33 cellular contexts compared by ENCODE assay signal in the genomic region with DNA sequence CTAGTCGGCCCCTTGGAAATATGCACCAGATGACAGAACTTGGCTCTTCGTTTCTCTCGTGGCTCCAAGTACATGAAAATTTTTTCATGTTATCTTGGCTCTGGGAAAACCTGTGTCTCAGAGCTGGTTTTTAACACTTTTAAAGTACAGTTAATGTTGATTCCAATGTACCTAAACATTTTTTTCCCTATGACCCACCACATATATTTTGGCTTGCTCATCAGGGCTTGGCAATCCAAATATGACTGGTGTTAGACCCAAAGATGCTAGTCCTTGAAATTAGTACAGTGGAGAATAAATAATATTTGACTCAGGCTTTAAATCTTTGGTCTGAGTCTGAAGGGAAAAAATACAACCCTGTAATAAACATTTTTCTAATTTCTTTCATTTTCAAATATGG. TPM values are rescaled to one million over a fixed set of nuclear protein-coding genes. Genes with fewer than 3 reads are reported as not detected.
A peak's percentile ranks its signal among the peaks of the same experiment; 100 is the strongest.
DNase-seq lines count a peak whose midpoint lies in the region; ATAC-seq and TF ChIP-seq lines count a peak whose summit lies in the region.
"Had no signal": no experiment of that assay in that cellular context is flagged by ENCODE, and none has a peak within 500 bp of the region (broad histone marks: within the 10 kb centered on the region; RNA-seq: fewer than 3 reads in every experiment).

No MANE protein-coding gene starts in this region.

- peak; percentile 54 for DNase-seq in A172 (ENCODE audit: low spot score)
- DNase-seq in HFFc6 = peak; percentile 29
- DNase-seq in amniotic epithelial cell (ENCODE audit: low read depth) = peak; percentile 32
- peak; percentile 14 to 26 for DNase-seq in foreskin fibroblast
- DNase-seq in activated T-helper 1 cell treated with anti-CD3 and anti-CD28 coated beads, Interleukin-12 subunit alpha, Interleukin-12 subunit beta, Interleukin-2, Interleukin-4 antibody, amounts not matched to agents 30 ng/mL and 10 ng/mL and 1 ng/mL, durations not matched to agents 14 hours and 24 hours and 36 hours (ENCODE audit: low spot score) = no peak
- no peak for DNase-seq in NCI-H82 (lab: John Stamatoyannopoulos, UW)
- no peak for DNase-seq in body of pancreas
- DNase-seq: activated CD4-positive, alpha-beta T cell treated with anti-CD3 and anti-CD28 coated beads, Interleukin-2, amount 10 ng/mL, durations not matched to agents 7 days and 5 days; activated effector memory CD4-positive, alpha-beta T cell treated with anti-CD3 and anti-CD28 coated beads, Interleukin-2, amount 50 U/mL, for 16 hours; activated T-cell treated with anti-CD3 and anti-CD28 coated beads, Interleukin-2, amount 50 U/mL, for 1 hour; aorta; CD4-positive, alpha-beta T cell; central memory CD4-positive, alpha-beta T cell; endodermal cell; MV-4-11; NCI-H146; NCI-H446 treated with DMSO at 0.1 percent for 48 hours; nephron progenitor cell; ovary; stimulated activated CD4-positive, alpha-beta T cell treated with anti-CD3 and anti-CD28 coated beads, Interleukin-2, amount 100 ng/mL, for 24 hours; stimulated activated naive CD8-positive, alpha-beta T cell treated with anti-CD3 and anti-CD28 coated beads, Interleukin-15, Interleukin-2, amounts not matched to agents 100 U/mL and 50 U/mL, for 24 hours; T-cell; upper lobe of right lung had no signal

- peaks cover 21% of the 10 kb centered on the region for H3K4me1 ChIP-seq in body of pancreas

- WGBS in body of pancreas, 2 donors = 76 to 91% methylated on average over 3 of the region's 3 CpGs

- H3K9me3 ChIP-seq in body of pancreas = no peaks in the 10 kb centered on the region
- H3K9me3 ChIP-seq: esophagus muscularis mucosa, gastroesophageal sphincter, ovary, upper lobe of right lung had no signal

- no peak for TF ChIP-seq POLR2A in body of pancreas (IDR thresholded peaks at IDR 0.05)

- intact Hi-C loops in activated T-helper 1 cell treated with anti-CD3 and anti-CD28 coated beads, Interleukin-12 subunit alpha, Interleukin-12 subunit beta, Interleukin-2, Interleukin-4 antibody, amounts not matched to agents 30 ng/mL and 10 ng/mL and 1 ng/mL, durations not matched to agents 14 hours and 24 hours and 36 hours (cut with micrococcal nuclease) = no loop called here
- intact Hi-C loops in body of pancreas (cut with DNase I) = no loop called here

- ATAC-seq in body of pancreas (no peak), HG03175 (IDR thresholded peaks at IDR 0.05; ENCODE audit: unreplicated experiment) (no peak)
- ATAC-seq: gastroesophageal sphincter; stimulated activated naive CD8-positive, alpha-beta T cell treated with anti-CD3 and anti-CD28 coated beads, Interleukin-15, Interleukin-2, amounts not matched to agents 100 U/mL and 50 U/mL, for 24 hours; T-cell; upper lobe of right lung had no signal

- H3K36me3 ChIP-seq in body of pancreas (replicated peaks in 1 of 2; ENCODE audit: insufficient read depth in 1 of 2, low read depth in 2 of 2) = no peaks in the 10 kb centered on the region
- H3K36me3 ChIP-seq: esophagus muscularis mucosa, gastroesophageal sphincter, ovary, upper lobe of right lung had no signal

- H3K27ac Mint-ChIP-seq in HFFc6 = peak overlapping the region; percentile 44
- H3K27ac Mint-ChIP-seq in activated T-helper 1 cell treated with anti-CD3 and anti-CD28 coated beads, Interleukin-12 subunit alpha, Interleukin-12 subunit beta, Interleukin-2, Interleukin-4 antibody, amounts not matched to agents 30 ng/mL and 10 ng/mL and 1 ng/mL, durations not matched to agents 14 hours and 24 hours and 36 hours = no peak overlapping the region
- H3K27ac Mint-ChIP-seq: activated CD4-positive, alpha-beta T cell treated with anti-CD3 and anti-CD28 coated beads, Interleukin-2, amount 10 ng/mL, durations not matched to agents 7 days and 5 days; activated naive CD8-positive, alpha-beta T cell; CD4-positive, alpha-beta T cell; dendritic cell treated with granulocyte-macrophage colony-stimulating factor and Interleukin-4, amounts not matched to agents 40 ng/mL and 50 ng/mL, for 4 days; endodermal cell; nephron progenitor cell; T-cell had no signal

- H3K27me3 ChIP-seq in body of pancreas = no peaks in the 10 kb centered on the region
- H3K27me3 ChIP-seq: esophagus muscularis mucosa, gastroesophageal sphincter, hepatocyte, ovary, upper lobe of right lung had no signal

- H3K4me1 Mint-ChIP-seq in HFFc6 (ENCODE audit: low read depth) = peaks cover 69% of the 10 kb centered on the region
- H3K4me1 Mint-ChIP-seq in activated T-helper 1 cell treated with anti-CD3 and anti-CD28 coated beads, Interleukin-12 subunit alpha, Interleukin-12 subunit beta, Interleukin-2, Interleukin-4 antibody, amounts not matched to agents 30 ng/mL and 10 ng/mL and 1 ng/mL, durations not matched to agents 14 hours and 24 hours and 36 hours (ENCODE audit: low read depth) = no peaks in the 10 kb centered on the region
- H3K4me1 Mint-ChIP-seq: activated CD4-positive, alpha-beta T cell treated with anti-CD3 and anti-CD28 coated beads, Interleukin-2, amount 10 ng/mL, durations not matched to agents 7 days and 5 days; endodermal cell; T-cell had no signal

- TF ChIP-seq CTCF in HFFc6 (IDR thresholded peaks at IDR 0.05) = no peak
- TF ChIP-seq CTCF in foreskin fibroblast (IDR thresholded peaks at IDR 0.05; ENCODE audit: low read depth, low read length) = no peak
- TF ChIP-seq CTCF in body of pancreas (IDR thresholded peaks at IDR 0.05) = no peak

- no peak overlapping the region for H3K4me3 ChIP-seq in foreskin fibroblast (ENCODE audit: low read depth in 1 of 2, low read length in 2 of 2)
- no peak overlapping the region for H3K4me3 ChIP-seq in body of pancreas
- H3K4me3 ChIP-seq: esophagus muscularis mucosa, gastroesophageal sphincter, hepatocyte, ovary, upper lobe of right lung had no signal

- no peak overlapping the region; the same call in 1 of the 2 replicates for H3K4me3 Mint-ChIP-seq in HFFc6
- H3K4me3 Mint-ChIP-seq in activated T-helper 1 cell treated with anti-CD3 and anti-CD28 coated beads, Interleukin-12 subunit alpha, Interleukin-12 subunit beta, Interleukin-2, Interleukin-4 antibody, amounts not matched to agents 30 ng/mL and 10 ng/mL and 1 ng/mL, durations not matched to agents 14 hours and 24 hours and 36 hours = no peak overlapping the region
- H3K4me3 Mint-ChIP-seq: activated CD4-positive, alpha-beta T cell treated with anti-CD3 and anti-CD28 coated beads, Interleukin-2, amount 10 ng/mL, durations not matched to agents 7 days and 5 days; activated naive CD8-positive, alpha-beta T cell; CD4-positive, alpha-beta T cell; dendritic cell treated with granulocyte-macrophage colony-stimulating factor and Interleukin-4, amounts not matched to agents 40 ng/mL and 50 ng/mL, for 4 days; endodermal cell; nephron progenitor cell; T-cell had no signal

- H3K9me3 Mint-ChIP-seq in HFFc6 = no peaks in the 10 kb centered on the region
- no peaks in the 10 kb centered on the region for H3K9me3 Mint-ChIP-seq in activated T-helper 1 cell treated with anti-CD3 and anti-CD28 coated beads, Interleukin-12 subunit alpha, Interleukin-12 subunit beta, Interleukin-2, Interleukin-4 antibody, amounts not matched to agents 30 ng/mL and 10 ng/mL and 1 ng/mL, durations not matched to agents 14 hours and 24 hours and 36 hours
- H3K9me3 Mint-ChIP-seq: activated CD4-positive, alpha-beta T cell treated with anti-CD3 and anti-CD28 coated beads, Interleukin-2, amount 10 ng/mL, durations not matched to agents 7 days and 5 days; CD4-positive, alpha-beta T cell; dendritic cell treated with granulocyte-macrophage colony-stimulating factor and Interleukin-4, amounts not matched to agents 40 ng/mL and 50 ng/mL, for 4 days had no signal

- H3K27ac ChIP-seq in body of pancreas = no peak overlapping the region
- H3K27ac ChIP-seq: hepatocyte, KMS-11, ovary, RWPE1, upper lobe of right lung had no signal

- no peaks in the 10 kb centered on the region for H3K27me3 Mint-ChIP-seq in HFFc6 (ENCODE audit: insufficient read depth)
- peaks cover 14% of the 10 kb centered on the region for H3K27me3 Mint-ChIP-seq in activated T-helper 1 cell treated with anti-CD3 and anti-CD28 coated beads, Interleukin-12 subunit alpha, Interleukin-12 subunit beta, Interleukin-2, Interleukin-4 antibody, amounts not matched to agents 30 ng/mL and 10 ng/mL and 1 ng/mL, durations not matched to agents 14 hours and 24 hours and 36 hours (ENCODE audit: insufficient read depth)
- H3K27me3 Mint-ChIP-seq: dendritic cell treated with granulocyte-macrophage colony-stimulating factor and Interleukin-4, amounts not matched to agents 40 ng/mL and 50 ng/mL, for 4 days had no signal

- peaks cover 5% of the 10 kb centered on the region; the same call in 1 of the 2 replicates for H3K36me3 Mint-ChIP-seq in HFFc6 (ENCODE audit: low read depth)
- no peaks in the 10 kb centered on the region for H3K36me3 Mint-ChIP-seq in activated T-helper 1 cell treated with anti-CD3 and anti-CD28 coated beads, Interleukin-12 subunit alpha, Interleukin-12 subunit beta, Interleukin-2, Interleukin-4 antibody, amounts not matched to agents 30 ng/mL and 10 ng/mL and 1 ng/mL, durations not matched to agents 14 hours and 24 hours and 36 hours (ENCODE audit: low read depth)
- H3K36me3 Mint-ChIP-seq: activated naive CD8-positive, alpha-beta T cell; T-cell had no signal

RNA-seq across cellular contexts. Expression of a gene that starts 15.5 kb away (rescaled TPM):
- 136 and 177 TPM in 2 replicates for total RNA-seq in A172 (2014; rRNA removed; shearing (Covaris generic))
- total RNA-seq in HFFc6 (2021; fragmentation: NEBNext Ultra II Directional; extraction: Animal tissue kit (Norgen Biotek cat#: 25700)) = 10 to 100 TPM in 4 of 6 experiments, 1 to 10 TPM in 2; 3.1 to 15.9 (median 14.5) TPM
- total RNA-seq in activated T-helper 1 cell treated with anti-CD3 and anti-CD28 coated beads, Interleukin-12 subunit alpha, Interleukin-12 subunit beta, Interleukin-2, Interleukin-4 antibody, amounts not matched to agents 30 ng/mL and 10 ng/mL and 1 ng/mL, durations not matched to agents 14 hours and 24 hours and 36 hours = not detected in 2 replicates
- total RNA-seq in body of pancreas = 10 to 100 TPM; 10.9 to 15.8 TPM
- total RNA-seq: activated CD4-positive, alpha-beta T cell treated with anti-CD3 and anti-CD28 coated beads, Interleukin-2, amount 10 ng/mL, durations not matched to agents 7 days and 5 days; activated CD8-positive, alpha-beta memory T cell treated with anti-CD3 and anti-CD28 coated beads for 36 hours; endodermal cell; SK-MEL-5 had no signal

Comparison
In these comparisons a context has a peak if more than half of its experiments do, and no peak if none do; other contexts are left out.
1. DNase-seq: peak in A172 (single experiment), HFFc6 (single experiment), amniotic epithelial cell (single experiment) and foreskin fibroblast (2 of 2); none in activated T-helper 1 cell treated with anti-CD3 and anti-CD28 coated beads, Interleukin-12 subunit alpha, Interleukin-12 subunit beta, Interleukin-2, Interleukin-4 antibody, amounts not matched to agents 30 ng/mL and 10 ng/mL and 1 ng/mL, durations not matched to agents 14 hours and 24 hours and 36 hours (single experiment), NCI-H82 (single experiment) and body of pancreas (0 of 4).